8 cellular contexts compared by ENCODE assay signal in genomic region chr17:32253117-32253611, GRCh38. TPM values are rescaled to one million over a fixed set of nuclear protein-coding genes. Genes with fewer than 3 reads are reported as not detected.
DNase-seq lines count a peak whose midpoint lies in the region; ATAC-seq and TF ChIP-seq lines count a peak whose summit lies in the region.

No MANE protein-coding gene starts in this region.

- H3K4me1 ChIP-seq in gastrocnemius medialis, result no peaks in the 10 kb centered on the region

- TF ChIP-seq POLR2A in gastrocnemius medialis (IDR thresholded peaks at IDR 0.05), result no peak

- no peak overlapping the region for H3K27ac ChIP-seq in gastrocnemius medialis

- peak; percentile 99 for TF ChIP-seq CTCF in astrocyte of the spinal cord (IDR thresholded peaks at IDR 0.05; ENCODE audit: low read depth, low read length)
- TF ChIP-seq CTCF in gastrocnemius medialis (IDR thresholded peaks at IDR 0.05 in 4 of 5, conservative IDR thresholded peaks at IDR 0.05 in 1 of 5), result peak; percentile 68 to 95 (median 82)

- H3K36me3 ChIP-seq in gastrocnemius medialis, result no peaks in the 10 kb centered on the region

- in situ Hi-C loops in astrocyte of the spinal cord (cut with HindIII; ENCODE audit: low sequenced_read_pairs) (no loop called here), gastrocnemius medialis (cut with MboI; ENCODE audit: low sequenced_read_pairs in 4 of 4) (loop anchor here in 3 of 4 donors (5.0 to 10.0 kb wide), 3 partner anchors 62 to 69 kb away; no protein-coding TSS in a partner anchor)

- peak; percentile 60 to 71 for DNase-seq in NCI-H2081 (lab: John Stamatoyannopoulos, UW)
- DNase-seq in NCI-H2081 treated with DMSO at 0.1 percent for 48 hours (lab: John Stamatoyannopoulos, UW), result no peak
- peak; percentile 84 for DNase-seq in NCI-H1694 (lab: John Stamatoyannopoulos, UW)
- DNase-seq in T1000 (lab: John Stamatoyannopoulos, UW), result peak; percentile 73
- DNase-seq in astrocyte of the spinal cord (ENCODE audit: low read depth, low spot score), result peak; percentile 71
- DNase-seq in hippocampal formation (lab: John Stamatoyannopoulos, UW), result peak; percentile 69 to 72
- DNase-seq in gastrocnemius medialis, result peak; percentile 50 to 61

- peak; percentile 83 to 97 for ATAC-seq in gastrocnemius medialis
- no peak for ATAC-seq in GM19395 (IDR thresholded peaks at IDR 0.05; ENCODE audit: unreplicated experiment)

- H3K27me3 ChIP-seq in gastrocnemius medialis, result no peaks in the 10 kb centered on the region

- H3K9me3 ChIP-seq in gastrocnemius medialis, result no peaks in the 10 kb centered on the region

- H3K4me3 ChIP-seq in astrocyte of the spinal cord (ENCODE audit: low read depth, low read length), result no peak overlapping the region
- no peak overlapping the region for H3K4me3 ChIP-seq in gastrocnemius medialis

- intact Hi-C loops in gastrocnemius medialis (cut with DNase I; ENCODE audit: low total_unique reads), result loop anchor here (1.0 kb wide), 1 partner anchor 66 kb away; no protein-coding TSS in a partner anchor

RNA-seq across cellular contexts. Expression of gene RHBDL3, which starts 12.5 kb away (rescaled TPM):
- total RNA-seq in gastrocnemius medialis, result not detected
